In the genomic region with DNA sequence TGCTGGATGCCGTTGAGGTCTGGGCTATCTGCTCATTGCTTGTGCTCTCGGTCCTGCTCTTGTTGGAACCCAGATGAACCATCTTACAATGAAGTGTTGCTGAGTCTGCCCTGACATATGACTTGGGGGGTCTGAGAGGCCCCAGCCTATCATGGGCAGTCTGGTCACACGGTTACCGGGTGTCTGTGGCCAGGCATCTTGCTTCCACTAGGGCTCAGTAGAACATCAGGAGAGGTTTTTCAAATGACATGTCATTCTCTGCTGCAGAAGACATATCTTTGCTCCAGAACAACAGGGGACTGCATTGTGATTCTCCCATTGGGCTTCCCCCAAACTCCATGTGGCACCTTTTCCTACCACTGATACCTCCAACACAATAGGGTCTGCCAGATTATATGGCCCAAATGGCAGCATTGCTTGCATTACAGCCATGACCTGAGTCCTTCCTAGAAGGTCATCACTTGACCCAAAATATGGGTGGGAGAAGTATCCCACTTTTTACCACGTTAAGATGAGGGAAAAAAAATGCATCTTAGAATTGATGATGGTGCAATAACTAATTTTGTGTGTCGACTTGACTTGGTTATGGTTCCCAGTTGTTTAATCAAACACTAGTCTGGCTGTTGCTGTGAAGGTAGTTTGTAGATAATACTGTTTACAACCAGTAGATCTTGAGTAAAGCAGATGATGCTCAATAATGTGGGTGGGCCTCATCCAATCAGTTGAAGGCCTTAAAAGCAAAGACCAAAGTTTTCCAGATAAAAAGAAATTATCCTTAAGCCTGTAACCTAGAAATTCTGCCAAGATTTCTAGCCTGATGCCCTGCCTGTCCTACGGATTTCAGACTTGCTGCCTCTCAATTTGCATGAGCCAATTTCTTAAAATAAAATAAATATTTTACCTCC, we compare ENCODE assay signal across 25 cellular contexts.
A peak's percentile ranks its signal among the peaks of the same experiment; 100 is the strongest.
DNase-seq lines count a peak whose midpoint lies in the region; ATAC-seq and TF ChIP-seq lines count a peak whose summit lies in the region.
"Had no signal": no experiment of that assay in that cellular context is flagged by ENCODE, and none has a peak within 500 bp of the region (broad histone marks: within the 10 kb centered on the region; RNA-seq: fewer than 3 reads in every experiment).

No MANE protein-coding gene starts in this region.

- no peaks in the 10 kb centered on the region for H3K79me1 ChIP-seq in neuronal stem cell (ENCODE audit: low read depth, low read length)

- ATAC-seq in right cardiac atrium (no peak), GM21447 (IDR thresholded peaks at IDR 0.05; ENCODE audit: unreplicated experiment) (peak; percentile 67), upper lobe of right lung (peak; percentile 21), mucosa of descending colon (no peak)
- ATAC-seq: sciatic nerve had no signal

- H3K79me2 ChIP-seq in OCI-LY1 (ENCODE audit: insufficient read depth, low read length), result no peaks in the 10 kb centered on the region
- H3K79me2 ChIP-seq: hepatocyte had no signal

- H3K27me3 ChIP-seq in left ventricle myocardium inferior (ENCODE audit: low read depth) (no peaks in the 10 kb centered on the region), right cardiac atrium (ENCODE audit: control insufficient read depth, insufficient read depth) (no peaks in the 10 kb centered on the region), OCI-LY1 (ENCODE audit: insufficient read depth, low read length) (peaks cover 4% of the 10 kb centered on the region; the same call in 1 of the 2 replicates), upper lobe of right lung (no peaks in the 10 kb centered on the region), neuronal stem cell (ENCODE audit: control insufficient read depth in 3 of 3, insufficient read depth in 3 of 3, low read depth in 1 of 3, low read length in 3 of 3) (no peaks in the 10 kb centered on the region)
- H3K27me3 ChIP-seq: cardiac muscle cell, hepatocyte, transverse colon had no signal

- H3K36me3 ChIP-seq in left ventricle myocardium inferior (no peaks in the 10 kb centered on the region), OCI-LY1 (ENCODE audit: insufficient read depth, low read length) (no peaks in the 10 kb centered on the region; the same call in 1 of the 2 replicates), upper lobe of right lung (no peaks in the 10 kb centered on the region), mucosa of descending colon (ENCODE audit: low read depth) (no peaks in the 10 kb centered on the region), neuronal stem cell (replicated peaks in 1 of 2; ENCODE audit: control insufficient read depth in 2 of 2, insufficient read depth in 2 of 2, low read length in 2 of 2) (no peaks in the 10 kb centered on the region)
- H3K36me3 ChIP-seq: cardiac muscle cell, transverse colon had no signal

- no peak overlapping the region for H3K23ac ChIP-seq in neuronal stem cell (ENCODE audit: low read depth, low read length, poor library complexity)

- 91% methylated on average over 7 of the region's 7 CpGs for WGBS in right cardiac atrium
- WGBS in neuronal stem cell (ENCODE audit: extremely low coverage in 2 of 2, insufficient read length in 2 of 2, insufficient replicate concordance in 1 of 2), 2 donors, result no CpG with 5 or more reads among the region's 7 CpGs

- no peaks in the 10 kb centered on the region for H3F3A ChIP-seq in OCI-LY1 (ENCODE audit: insufficient read depth, low read length)

- no peak overlapping the region for H4K8ac ChIP-seq in neuronal stem cell (ENCODE audit: low read depth, low read length)

- H2AFZ ChIP-seq in OCI-LY1 (ENCODE audit: low read length) (no peak overlapping the region), neuronal stem cell (ENCODE audit: low read length) (no peak overlapping the region)
- H2AFZ ChIP-seq: hepatocyte had no signal

- H3K9ac ChIP-seq in OCI-LY1 (ENCODE audit: low read length), result no peak overlapping the region
- no peak overlapping the region for H3K9ac ChIP-seq in neuronal stem cell (ENCODE audit: low read depth, low read length, poor library complexity)
- H3K9ac ChIP-seq: KMS-11 had no signal

- no peak overlapping the region for H3K4ac ChIP-seq in neuronal stem cell (ENCODE audit: low read length)

- no peak overlapping the region for H3K14ac ChIP-seq in neuronal stem cell (ENCODE audit: low read length)

- intact Hi-C loops in left ventricle myocardium inferior (cut with micrococcal nuclease) (no loop called here), right cardiac atrium (cut with DNase I) (no loop called here), upper lobe of right lung (cut with DNase I) (no loop called here), mucosa of descending colon (cut with DNase I, micrococcal nuclease) (no loop called here)

- H3K9me2 ChIP-seq in OCI-LY1 (ENCODE audit: low read depth, low read length), result no peaks in the 10 kb centered on the region

- TF ChIP-seq CTCF in left ventricle myocardium inferior (IDR thresholded peaks at IDR 0.05; ENCODE audit: borderline replicate concordance), result peak; percentile 22
- peak; percentile 38; the same call in 1 of the 2 replicates for TF ChIP-seq CTCF in OCI-LY1 (IDR thresholded peaks at IDR 0.05; ENCODE audit: low read length)
- no peak for TF ChIP-seq CTCF in upper lobe of right lung (IDR thresholded peaks at IDR 0.05)
- TF ChIP-seq CTCF in mucosa of descending colon (IDR thresholded peaks at IDR 0.05), result no peak

- no peak overlapping the region for H2AK5ac ChIP-seq in neuronal stem cell (ENCODE audit: low read depth, low read length)

- no peak overlapping the region for H3K18ac ChIP-seq in neuronal stem cell (ENCODE audit: low read length)

- H2BK120ac ChIP-seq in neuronal stem cell (ENCODE audit: low read depth, low read length), result no peak overlapping the region

- no peaks in the 10 kb centered on the region for H3K9me3 ChIP-seq in left ventricle myocardium inferior (replicated peaks)
- no peaks in the 10 kb centered on the region for H3K9me3 ChIP-seq in right cardiac atrium (ENCODE audit: control insufficient read depth, low read length)
- no peaks in the 10 kb centered on the region for H3K9me3 ChIP-seq in OCI-LY1 (ENCODE audit: low read length)
- H3K9me3 ChIP-seq in upper lobe of right lung, result no peaks in the 10 kb centered on the region
- H3K9me3 ChIP-seq in mucosa of descending colon, result no peaks in the 10 kb centered on the region
- no peaks in the 10 kb centered on the region for H3K9me3 ChIP-seq in neuronal stem cell (replicated peaks in 1 of 2; ENCODE audit: control insufficient read depth in 2 of 2, insufficient read depth in 1 of 2, low read depth in 1 of 2, low read length in 2 of 2)
- H3K9me3 ChIP-seq: transverse colon had no signal

- H4K91ac ChIP-seq in neuronal stem cell (ENCODE audit: low read depth, low read length, poor library complexity), result no peak overlapping the region

- no peak overlapping the region for H2BK12ac ChIP-seq in neuronal stem cell (ENCODE audit: low read length)

- H3K4me1 ChIP-seq in left ventricle myocardium inferior, result no peaks in the 10 kb centered on the region
- H3K4me1 ChIP-seq in right cardiac atrium (ENCODE audit: control insufficient read depth, insufficient read depth, low read length), result no peaks in the 10 kb centered on the region
- H3K4me1 ChIP-seq in OCI-LY1 (ENCODE audit: insufficient read depth, low read length, severe bottlenecking), result no peaks in the 10 kb centered on the region
- H3K4me1 ChIP-seq in upper lobe of right lung, result no peaks in the 10 kb centered on the region
- H3K4me1 ChIP-seq in mucosa of descending colon (ENCODE audit: low read depth), result no peaks in the 10 kb centered on the region
- H3K4me1 ChIP-seq in neuronal stem cell (ENCODE audit: control insufficient read depth in 2 of 2, insufficient read depth in 1 of 2, low read depth in 1 of 2, low read length in 2 of 2), result peaks cover 5 to 7% of the 10 kb centered on the region in 2 donors
- H3K4me1 ChIP-seq: transverse colon had no signal

- H2BK15ac ChIP-seq in neuronal stem cell (ENCODE audit: low read length), result no peak overlapping the region

- H3K4me3 ChIP-seq in left ventricle myocardium inferior, result no peak overlapping the region
- no peak overlapping the region for H3K4me3 ChIP-seq in right cardiac atrium (ENCODE audit: low read length)
- H3K4me3 ChIP-seq in OCI-LY1 (ENCODE audit: low read depth, low read length, poor library complexity, severe bottlenecking), result no peak overlapping the region
- no peak overlapping the region for H3K4me3 ChIP-seq in upper lobe of right lung
- H3K4me3 ChIP-seq in mucosa of descending colon, result no peak overlapping the region
- H3K4me3 ChIP-seq in neuronal stem cell (ENCODE audit: low read length in 2 of 2), result no peak overlapping the region
- H3K4me3 ChIP-seq: cardiac muscle cell, hepatocyte, transverse colon had no signal

- DNase-seq in left ventricle myocardium inferior (no peak), right cardiac atrium (no peak), upper lobe of right lung (no peak), mucosa of descending colon (no peak), neuronal stem cell (ENCODE audit: low spot score) (no peak)
- no peak for DNase-seq in activated naive CD4-positive, alpha-beta T cell treated with anti-CD3 and anti-CD28 coated beads, Interleukin-2, amount 50 U/mL, for 16 hours
- DNase-seq: 8988T; activated CD4-positive, alpha-beta T cell treated with anti-CD3 and anti-CD28 coated beads, Interleukin-2, amount 50 U/mL, for 48 hours; activated gamma-delta T cell treated with Interleukin-2 at 50 U/mL for 16 hours; activated T-cell treated with anti-CD3 and anti-CD28 coated beads for 4 hours; amniotic stem cell; DND-41; foreskin fibroblast; NCI-H1048; NCI-H2081; NCI-H510A; SHP77 treated with DMSO at 0.1 percent for 48 hours; transverse colon had no signal

- H3K27ac ChIP-seq in left ventricle myocardium inferior (replicated peaks), result no peak overlapping the region
- no peak overlapping the region for H3K27ac ChIP-seq in right cardiac atrium (ENCODE audit: low read length)
- H3K27ac ChIP-seq in OCI-LY1 (ENCODE audit: low read depth, low read length, poor library complexity, severe bottlenecking), result no peak overlapping the region
- H3K27ac ChIP-seq in upper lobe of right lung, result no peak overlapping the region
- no peak overlapping the region for H3K27ac ChIP-seq in neuronal stem cell (replicated peaks; ENCODE audit: low read length)
- H3K27ac ChIP-seq: cardiac muscle cell, hepatocyte, KMS-11, transverse colon, VCaP had no signal

- no peaks in the 10 kb centered on the region for H4K20me1 ChIP-seq in OCI-LY1 (ENCODE audit: insufficient read depth, low read length)

- no peak overlapping the region for H3K4me2 ChIP-seq in OCI-LY1 (ENCODE audit: low read length)
- no peak overlapping the region for H3K4me2 ChIP-seq in neuronal stem cell (ENCODE audit: insufficient read depth, low read length, poor library complexity, severe bottlenecking)
- H3K4me2 ChIP-seq: hepatocyte, KMS-11 had no signal

- no peak overlapping the region for H2BK5ac ChIP-seq in neuronal stem cell (ENCODE audit: low read length)

Comparison
In these comparisons a context has a peak if more than half of its experiments do, and no peak if none do; other contexts are left out.
1. CTCF ChIP-seq: peak in left ventricle myocardium inferior (single experiment) and OCI-LY1 (single experiment); none in upper lobe of right lung (single experiment) and mucosa of descending colon (single experiment).
2. ATAC-seq: peak in GM21447 (single experiment) and upper lobe of right lung (single experiment); none in right cardiac atrium (0 of 2) and mucosa of descending colon (single experiment).